8 cellular contexts compared by ENCODE assay signal in genomic region chr6:37354526-37355384, GRCh38. TPM values are rescaled to one million over a fixed set of nuclear protein-coding genes. Genes with fewer than 3 reads are reported as not detected.
DNase-seq lines count a peak whose midpoint lies in the region; ATAC-seq, FAIRE-seq and TF ChIP-seq lines count a peak whose summit lies in the region.

No MANE protein-coding gene starts in this region.

- peaks cover 22 to 54% (median 41%) of the 10 kb centered on the region in 4 donors for H3K4me1 Mint-ChIP-seq in naive thymus-derived CD8-positive, alpha-beta T cell

- H3K9me3 ChIP-seq in esophagus muscularis mucosa, result no peaks in the 10 kb centered on the region

- H3K4me3 Mint-ChIP-seq in naive thymus-derived CD8-positive, alpha-beta T cell, result peak overlapping the region; percentile 94 to 99 (median 97)

- FAIRE-seq in urothelium cell line (lab: Jason Lieb, UNC), result no peak

- H3K27me3 ChIP-seq in esophagus muscularis mucosa, result no peaks in the 10 kb centered on the region

- peak overlapping the region; percentile 9 to 93 (median 90) for H3K27ac Mint-ChIP-seq in naive thymus-derived CD8-positive, alpha-beta T cell

- no peaks in the 10 kb centered on the region for H3K27me3 Mint-ChIP-seq in naive thymus-derived CD8-positive, alpha-beta T cell

- no peaks in the 10 kb centered on the region for H3K9me3 Mint-ChIP-seq in naive thymus-derived CD8-positive, alpha-beta T cell

- POLR2A ChIA-PET in naive thymus-derived CD8-positive, alpha-beta T cell (lab: Charles Lee), result interaction anchor here (0.8 to 1.1 kb wide), 3 partner anchors 12 to 101 kb away, joined by 3 to 9 read pairs (median 4); no protein-coding TSS in a partner anchor

- H3K4me3 ChIP-seq in esophagus muscularis mucosa, result peak overlapping the region; percentile 81 to 99 (median 94)

- 4% methylated on average over 37 of the region's 44 CpGs for WGBS in esophagus muscularis mucosa

- H3K27ac ChIP-seq in esophagus muscularis mucosa (replicated peaks in 1 of 4), result peak overlapping the region; percentile 70 to 78 (median 75)

- peak in 1 of 2 donors; percentile 11 for ATAC-seq in naive thymus-derived CD8-positive, alpha-beta T cell
- no peak for ATAC-seq in HG02610 (IDR thresholded peaks at IDR 0.05; ENCODE audit: unreplicated experiment)

- H3K4me1 ChIP-seq in esophagus muscularis mucosa, result peaks cover 12 to 26% (median 17%) of the 10 kb centered on the region in 4 donors

- no peaks in the 10 kb centered on the region for H3K36me3 ChIP-seq in esophagus muscularis mucosa

- intact Hi-C loops in esophagus muscularis mucosa (cut with DNase I), result no loop called here

- TF ChIP-seq POLR2A in esophagus muscularis mucosa (IDR thresholded peaks at IDR 0.05; ENCODE audit: low read depth), result no peak

- TF ChIP-seq CTCF in esophagus muscularis mucosa (IDR thresholded peaks at IDR 0.05), result no peak

- DNase-seq in COLO829 (ENCODE audit: low spot score) (peak; percentile 13), HT-29 (ENCODE audit: low spot score) (peak; percentile 28), esophagus muscularis mucosa (ENCODE audit: extremely low spot score) (no peak), urothelium cell line (ENCODE audit: low spot score) (peak; percentile 65), hippocampal formation (lab: John Stamatoyannopoulos, UW) (no peak)
- DNase-seq in activated CD4-positive, alpha-beta T cell treated with anti-CD3 and anti-CD28 coated beads, Interleukin-2, amount 50 U/mL, for 1 hour, result peak; percentile 5
- peak in 4 of 10 donors; percentile 2 to 7 (median 6) for DNase-seq in naive thymus-derived CD8-positive, alpha-beta T cell

- no peak for TF ChIP-seq EP300 in esophagus muscularis mucosa (IDR thresholded peaks at IDR 0.05)

- peaks cover 0 to 7% (median 0%) of the 10 kb centered on the region in 3 donors for H3K36me3 Mint-ChIP-seq in naive thymus-derived CD8-positive, alpha-beta T cell

RNA-seq across cellular contexts. Expression of gene RNF8, which starts 1.0 kb away (rescaled TPM):
- total RNA-seq in HT-29 (2014; rRNA removed; shearing (Covaris generic)), result 10.2 and 11.6 TPM in 2 replicates
- 10 to 100 TPM; 14.7 to 19.9 (median 18.3) TPM for total RNA-seq in esophagus muscularis mucosa
- total RNA-seq in naive thymus-derived CD8-positive, alpha-beta T cell, result 10 to 100 TPM; 14.3 to 17.2 TPM
- 10 to 100 TPM in 1 of 3 donors, 1 to 10 TPM in 2; 9.1 to 16.0 (median 9.6) TPM for polyA plus RNA-seq in naive thymus-derived CD8-positive, alpha-beta T cell

Comparison
In these comparisons a context has a peak if more than half of its experiments do, and no peak if none do; other contexts are left out.
1. DNase-seq: peak in COLO829 (single experiment), HT-29 (single experiment), activated CD4-positive, alpha-beta T cell treated with anti-CD3 and anti-CD28 coated beads, Interleukin-2, amount 50 U/mL, for 1 hour (single experiment) and urothelium cell line (single experiment); none in esophagus muscularis mucosa (single experiment) and hippocampal formation (0 of 2).